Comparison of ENCODE assay signal across 28 cellular contexts in the genomic region with DNA sequence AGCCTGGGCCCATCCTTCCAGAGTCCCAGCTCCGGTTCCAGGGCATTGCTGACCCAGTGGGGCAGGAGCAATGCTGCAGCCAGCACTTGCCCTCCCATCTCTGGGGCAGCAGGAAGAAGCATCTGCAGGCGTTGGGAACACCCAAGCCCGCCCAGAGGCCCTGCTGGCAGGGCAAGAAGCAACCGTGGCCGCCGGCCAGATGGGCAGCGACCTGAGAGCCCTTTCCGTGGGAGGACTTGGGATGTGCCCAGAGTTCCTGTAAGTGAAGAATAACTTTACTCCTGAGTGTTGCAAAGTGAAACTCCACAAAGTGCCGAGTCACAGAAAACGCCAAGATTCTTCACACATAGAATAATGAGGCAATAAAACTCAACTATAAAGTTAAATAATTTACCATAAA. TPM values are rescaled to one million over a fixed set of nuclear protein-coding genes. Genes with fewer than 3 reads are reported as not detected.
A peak's percentile ranks its signal among the peaks of the same experiment; 100 is the strongest.
DNase-seq lines count a peak whose midpoint lies in the region; ATAC-seq, FAIRE-seq and TF ChIP-seq lines count a peak whose summit lies in the region.
"Had no signal": no experiment of that assay in that cellular context is flagged by ENCODE, and none has a peak within 500 bp of the region (broad histone marks: within the 10 kb centered on the region; RNA-seq: fewer than 3 reads in every experiment).

No MANE protein-coding gene starts in this region.

- POLR2A ChIA-PET in MCF 10A (lab: Yijun Ruan, JAX): no interaction called here

- no peaks in the 10 kb centered on the region for H3K4me1 Mint-ChIP-seq in MCF 10A (ENCODE audit: insufficient read depth, unreplicated experiment)
- H3K4me1 Mint-ChIP-seq: B cell had no signal

- no TSS peak for BruUV-seq in MCF 10A (replicated peaks; lab: Mats Ljungman, UMichigan)

- peaks cover 8% of the 10 kb centered on the region for H3K9me3 Mint-ChIP-seq in MCF 10A (ENCODE audit: unreplicated experiment)
- H3K9me3 Mint-ChIP-seq: activated T-cell treated with anti-CD3 and anti-CD28 coated beads, Interleukin-2, amount 50 U/mL, for 24 hours; nephron progenitor cell; T-helper 2 cell treated with Interferon-gamma antibody and Interleukin-4, amounts not matched to agents 5 μg/mL and 100 μg/mL, for 36 hours had no signal

- H3K4me1 ChIP-seq in breast epithelium (no peaks in the 10 kb centered on the region), upper lobe of left lung (peaks cover 0 to 15% (median 1%) of the 10 kb centered on the region in 4 donors), pancreas (no peaks in the 10 kb centered on the region)
- H3K4me1 ChIP-seq: A549, adrenal gland, psoas muscle had no signal

- H3K27me3 Mint-ChIP-seq in MCF 10A (ENCODE audit: insufficient read depth, unreplicated experiment): no peaks in the 10 kb centered on the region

- H3K4me3 ChIP-seq in breast epithelium (no peak overlapping the region), upper lobe of left lung (no peak overlapping the region), pancreas (no peak overlapping the region)
- H3K4me3 ChIP-seq: A549, adrenal gland, psoas muscle, skin epidermis had no signal

- intact Hi-C loops in MCF 10A (cut with micrococcal nuclease) (no loop called here), breast epithelium (cut with DNase I; ENCODE audit: low total_unique reads) (no loop called here), head of caudate nucleus (cut with DNase I) (no loop called here), pancreas (cut with DNase I) (no loop called here)

- H3K9me3 ChIP-seq in breast epithelium: no peaks in the 10 kb centered on the region
- H3K9me3 ChIP-seq in upper lobe of left lung: no peaks in the 10 kb centered on the region
- no peaks in the 10 kb centered on the region for H3K9me3 ChIP-seq in pancreas
- H3K9me3 ChIP-seq: A549, adrenal gland, psoas muscle had no signal

- TF ChIP-seq POLR2A in breast epithelium (IDR thresholded peaks at IDR 0.05) (no peak), upper lobe of left lung (IDR thresholded peaks at IDR 0.05) (no peak)

- ATAC-seq in upper lobe of left lung (ENCODE audit: low FRiP score in 2 of 2) (peak in 1 of 2 donors; percentile 8), pancreas (no peak)
- ATAC-seq: A549, psoas muscle had no signal

- DNase-seq in MCF 10A (ENCODE audit: unreplicated experiment) (peak; percentile 10), breast epithelium (ENCODE audit: low spot score in 2 of 2) (no peak), head of caudate nucleus (peak; percentile 16 to 78 (median 56)), medulla oblongata (ENCODE audit: extremely low spot score) (peak; percentile 70), upper lobe of left lung (peak; percentile 80 to 90), NCI-H1930 (lab: John Stamatoyannopoulos, UW) (no peak), NCI-H748 treated with DMSO at 0.1 percent for 48 hours (lab: John Stamatoyannopoulos, UW) (no peak), pancreas (no peak)
- DNase-seq: activated CD4-positive, alpha-beta T cell treated with anti-CD3 and anti-CD28 coated beads for 4 hours; activated T-cell treated with anti-CD3 and anti-CD28 coated beads, Interleukin-2, amount 50 U/mL, for 24 hours; adrenal gland; dermis blood vessel endothelial cell; left cardiac atrium; NCI-H2171; nephron progenitor cell had no signal

- CTCF ChIA-PET in MCF 10A (lab: Yijun Ruan, JAX): interaction anchor here (0.6 kb wide), 1 partner anchor 18 kb away, joined by 5 read pairs; no protein-coding TSS in a partner anchor

- H3K36me3 Mint-ChIP-seq in MCF 10A (ENCODE audit: insufficient read depth, unreplicated experiment): no peaks in the 10 kb centered on the region

- TF ChIP-seq CTCF in MCF 10A (IDR thresholded peaks at IDR 0.05; ENCODE audit: unreplicated experiment) (no peak), breast epithelium (IDR thresholded peaks at IDR 0.05) (no peak), upper lobe of left lung (IDR thresholded peaks at IDR 0.05) (no peak), pancreas (IDR thresholded peaks at IDR 0.05) (no peak)

- H3K27ac ChIP-seq in breast epithelium: no peak overlapping the region
- peak overlapping the region in 3 of 4 donors; percentile 40 to 66 (median 63) for H3K27ac ChIP-seq in upper lobe of left lung
- no peak overlapping the region for H3K27ac ChIP-seq in pancreas
- H3K27ac ChIP-seq: A549, adrenal gland, psoas muscle, RWPE1, skin epidermis had no signal

- FAIRE-seq in pancreas (lab: Jason Lieb, UNC): no peak
- FAIRE-seq: A549, GM12892 had no signal

- H3K4me3 Mint-ChIP-seq in MCF 10A (ENCODE audit: unreplicated experiment): no peak overlapping the region
- H3K4me3 Mint-ChIP-seq: activated T-cell treated with anti-CD3 and anti-CD28 coated beads, Interleukin-2, amount 50 U/mL, for 24 hours; B cell; T-helper 2 cell treated with Interferon-gamma antibody and Interleukin-4, amounts not matched to agents 5 μg/mL and 100 μg/mL, for 36 hours had no signal

- 27 to 42% methylated on average over 7 to 10 of the region's 10 CpGs for WGBS in upper lobe of left lung, 2 donors
- 56 to 59% methylated on average over 10 of the region's 10 CpGs for WGBS in pancreas, 2 donors

- H3K27me3 ChIP-seq in breast epithelium (no peaks in the 10 kb centered on the region), upper lobe of left lung (no peaks in the 10 kb centered on the region), pancreas (no peaks in the 10 kb centered on the region)
- H3K27me3 ChIP-seq: adrenal gland had no signal

- H3K36me3 ChIP-seq in breast epithelium (no peaks in the 10 kb centered on the region), upper lobe of left lung (no peaks in the 10 kb centered on the region), pancreas (no peaks in the 10 kb centered on the region)
- H3K36me3 ChIP-seq: adrenal gland had no signal

- H3K27ac Mint-ChIP-seq in MCF 10A (ENCODE audit: low read depth, unreplicated experiment): no peak overlapping the region
- H3K27ac Mint-ChIP-seq: activated T-cell treated with anti-CD3 and anti-CD28 coated beads, Interleukin-2, amount 50 U/mL, for 24 hours; B cell; T-helper 2 cell treated with Interferon-gamma antibody and Interleukin-4, amounts not matched to agents 5 μg/mL and 100 μg/mL, for 36 hours had no signal

- no peak for TF ChIP-seq EP300 in upper lobe of left lung (IDR thresholded peaks at IDR 0.05)

RNA-seq across cellular contexts. Expression of gene GRIK3, which starts 46.0 kb away (rescaled TPM):
- total RNA-seq in MCF 10A (2022) (not detected in 2 replicates), breast epithelium (1 to 10 TPM in 2 of 3 donors, under 1 TPM in 1; under 0.01 to 10.0 (median 4.6) TPM), upper lobe of left lung (under 1 TPM in 2 of 6 donors, not detected in 4; 0.10 to 0.22 TPM), pancreas (under 1 TPM; 0.08 to 0.47 (median 0.30) TPM)
- under 1 TPM; 0.08 to 0.23 TPM for polyA plus RNA-seq in pancreas
- total RNA-seq: activated CD8-positive, alpha-beta memory T cell treated with anti-CD3 and anti-CD28 coated beads for 36 hours; dermis blood vessel endothelial cell; fibroblast of lung; glomerular endothelial cell; H4; HT-29; M059J had no signal
- polyA plus RNA-seq: A549, fibroblast of lung had no signal

Comparison
In these comparisons a context has a peak if more than half of its experiments do, and no peak if none do; other contexts are left out.
1. DNase-seq: peak in MCF 10A (single experiment), head of caudate nucleus (42 of 42), medulla oblongata (single experiment) and upper lobe of left lung (2 of 2); none in breast epithelium (0 of 2), NCI-H1930 (0 of 2), NCI-H748 treated with DMSO at 0.1 percent for 48 hours (single experiment) and pancreas (0 of 6).
2. H3K27ac ChIP-seq: peak in upper lobe of left lung (3 of 4); none in breast epithelium (0 of 2) and pancreas (0 of 4).